9 cellular contexts compared by ENCODE assay signal in the genomic region with DNA sequence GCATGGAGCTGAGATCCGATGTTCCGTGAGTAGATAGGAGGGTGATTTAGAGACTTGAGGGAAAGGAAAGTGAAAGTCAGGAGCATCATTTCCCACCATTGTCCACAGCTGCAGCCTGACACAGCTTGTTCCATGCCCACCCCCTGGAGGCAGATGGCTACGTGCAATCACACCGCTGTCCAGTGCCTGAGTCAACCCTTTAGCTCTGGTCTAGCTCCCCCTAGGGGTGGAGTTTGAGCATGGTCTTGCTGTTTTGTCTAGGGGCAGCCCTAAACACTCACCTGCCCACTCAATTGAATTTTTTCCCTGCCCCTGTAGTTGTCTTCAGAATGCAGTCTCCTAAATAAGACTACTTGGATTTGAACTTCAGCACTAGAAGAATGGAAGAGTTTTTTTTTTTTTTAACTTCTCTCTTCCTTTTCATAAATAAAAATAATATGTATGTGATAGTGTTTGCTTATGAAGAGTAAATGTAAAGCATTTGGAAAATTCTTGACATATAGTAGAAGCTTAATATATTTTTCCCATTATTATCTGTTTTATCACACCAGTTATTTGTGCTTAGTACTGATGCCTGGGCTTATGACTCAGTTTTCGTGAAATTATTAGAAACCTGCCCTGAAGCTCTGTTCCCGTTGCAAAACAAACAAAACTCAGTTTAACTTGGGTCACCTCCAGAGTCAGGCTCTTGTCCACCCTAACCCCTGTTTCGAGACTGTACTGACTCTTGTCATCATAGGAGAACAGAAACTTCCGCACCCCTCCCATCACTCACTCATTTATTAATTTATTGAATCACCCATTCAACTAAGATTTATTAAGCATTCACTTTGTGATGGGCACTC.
DNase-seq lines count a peak whose midpoint lies in the region; ATAC-seq, FAIRE-seq and TF ChIP-seq lines count a peak whose summit lies in the region.
"Had no signal": no experiment of that assay in that cellular context is flagged by ENCODE, and none has a peak within 500 bp of the region (broad histone marks: within the 10 kb centered on the region; RNA-seq: fewer than 3 reads in every experiment).

No MANE protein-coding gene starts in this region.

- TF ChIP-seq RAD21 in Ishikawa (IDR thresholded peaks at IDR 0.05; ENCODE audit: low read depth): peak; percentile 28
- TF ChIP-seq RAD21 in HepG2 (CRISPR knock-in tag; IDR thresholded peaks at IDR 0.05): 0 out of 2 replicates have a peak, but pooled peaks have one; percentile 26

- H3K9ac ChIP-seq in HepG2 (ENCODE audit: insufficient read depth, low read depth, low read length): no peak overlapping the region

- peak; percentile 37 for FAIRE-seq in HepG2 (lab: Jason Lieb, UNC)
- FAIRE-seq: A204.1 had no signal

- intact Hi-C loops in PC-9 (cut with micrococcal nuclease; ENCODE audit: unreplicated experiment): no loop called here
- intact Hi-C loops in HepG2 (cut with micrococcal nuclease; ENCODE audit: unreplicated experiment): loop anchor here (10.0 kb wide), 1 partner anchor 609 kb away; no protein-coding TSS in a partner anchor

- H3K36me3 ChIP-seq in PC-9 (ENCODE audit: low read depth) (no peaks in the 10 kb centered on the region), HepG2 (replicated peaks in 1 of 2; ENCODE audit: control insufficient read depth in 1 of 2, insufficient read depth in 2 of 2, low read length in 2 of 2) (no peaks in the 10 kb centered on the region), tibial nerve (no peaks in the 10 kb centered on the region)

- no peaks in the 10 kb centered on the region for H3K9me2 ChIP-seq in PC-9 (ENCODE audit: insufficient read depth)

- no peak overlapping the region for H3K4me3 Mint-ChIP-seq in chondrocyte (ENCODE audit: unreplicated experiment)

- TF ChIP-seq POLR2A in HepG2 (IDR thresholded peaks at IDR 0.05; ENCODE audit: insufficient read depth in 1 of 2, low read depth in 2 of 2, low read length in 2 of 2) (no peak), tibial nerve (IDR thresholded peaks at IDR 0.05) (no peak)

- no peak overlapping the region for H3K27ac Mint-ChIP-seq in chondrocyte (ENCODE audit: unreplicated experiment)

- TF ChIP-seq CTCF in PC-9 (conservative IDR thresholded peaks at IDR 0.05) (peak; percentile 74), chondrocyte (IDR thresholded peaks at IDR 0.05) (peak; percentile 84), HepG2 (CRISPR knock-in tag; IDR thresholded peaks at IDR 0.05) (peak; percentile 61), tibial nerve (IDR thresholded peaks at IDR 0.05) (peak; percentile 64 to 79 (median 74))

- peaks cover 53% of the 10 kb centered on the region for H3K4me1 Mint-ChIP-seq in chondrocyte (ENCODE audit: low read depth)

- H3K79me2 ChIP-seq in PC-9 (ENCODE audit: low read depth): no peaks in the 10 kb centered on the region
- no peaks in the 10 kb centered on the region for H3K79me2 ChIP-seq in HepG2 (ENCODE audit: insufficient read depth, low read length)

- no peaks in the 10 kb centered on the region for H3K36me3 Mint-ChIP-seq in chondrocyte (ENCODE audit: low read depth)

- peaks cover 3% of the 10 kb centered on the region for H3K27me3 Mint-ChIP-seq in chondrocyte (ENCODE audit: low read depth)

- no peak overlapping the region for H2AFZ ChIP-seq in PC-9
- no peak overlapping the region for H2AFZ ChIP-seq in HepG2 (ENCODE audit: low read length)

- peak; percentile 77 for DNase-seq in DMS53 (lab: John Stamatoyannopoulos, UW)
- no peak for DNase-seq in DMS53 treated with DMSO at 0.1 percent for 48 hours (lab: John Stamatoyannopoulos, UW; ENCODE audit: unreplicated experiment)
- DNase-seq in PC-9: peak in 1 of 2 experiments; percentile 18
- no peak for DNase-seq in chondrocyte (ENCODE audit: low spot score)
- peak; percentile 55 for DNase-seq in HepG2 (ENCODE audit: low spot score)
- peak; percentile 67 to 77 for DNase-seq in tibial nerve (ENCODE audit: low spot score in 2 of 2)

- POLR2A ChIA-PET in PC-9 (lab: Charles Lee; ENCODE audit: unreplicated experiment) (no interaction called here), HepG2 (lab: Yijun Ruan, JAX) (no interaction called here)

- WGBS in HepG2 (ENCODE audit: low lambda C conversion rate): 31% methylated on average over 8 of the region's 8 CpGs
- 46 to 59% methylated on average over 8 of the region's 8 CpGs for WGBS in tibial nerve, 2 donors

- H3K4me2 ChIP-seq in PC-9 (no peak overlapping the region), HepG2 (ENCODE audit: low read depth, low read length) (no peak overlapping the region)

- CTCF ChIA-PET in PC-9 (lab: Charles Lee): interaction anchor here (0.6 to 0.7 kb wide), 3 partner anchors 11 to 973 kb away, joined by 3 to 4 read pairs (median 4); no protein-coding TSS in a partner anchor
- CTCF ChIA-PET in HepG2 (lab: Yijun Ruan, JAX; ENCODE audit: low intra/inter-chr PET ratio, low total read pairs): no interaction called here

- no peak overlapping the region for H3K27ac ChIP-seq in PC-9
- no peak overlapping the region for H3K27ac ChIP-seq in HepG2 (ENCODE audit: extremely low read length, insufficient read depth, low read length)
- no peak overlapping the region for H3K27ac ChIP-seq in tibial nerve

- BruUV-seq in PC-9 (replicated peaks; lab: Mats Ljungman, UMichigan) (no TSS peak), HepG2 (replicated peaks; lab: Mats Ljungman, UMichigan) (no TSS peak)

- in situ Hi-C loops in HepG2 (cut with HindIII; ENCODE audit: extremely low pct_ligation_motif_present, low pct_unique_long_range_greater_than_20kb): loop anchor here (10.0 kb wide), 1 partner anchor 759 kb away; no protein-coding TSS in a partner anchor

- H3K4me3 ChIP-seq in PC-9: no peak overlapping the region
- no peak overlapping the region for H3K4me3 ChIP-seq in HepG2 (replicated peaks in 1 of 3; ENCODE audit: insufficient read depth in 1 of 3, low read depth in 2 of 3, low read length in 3 of 3)
- no peak overlapping the region for H3K4me3 ChIP-seq in tibial nerve

- ATAC-seq in GM21515 (IDR thresholded peaks at IDR 0.05; ENCODE audit: unreplicated experiment) (peak; percentile 63), HepG2 (peak; percentile 94)

- H4K20me1 ChIP-seq in PC-9 (ENCODE audit: insufficient read depth) (no peaks in the 10 kb centered on the region; the same call in 1 of the 2 replicates), HepG2 (ENCODE audit: insufficient read depth, low read length) (no peaks in the 10 kb centered on the region)

- H3K9me3 ChIP-seq in PC-9 (ENCODE audit: insufficient read depth, low read depth): no peaks in the 10 kb centered on the region
- H3K9me3 ChIP-seq in HepG2 (ENCODE audit: low read length): peaks cover 85% of the 10 kb centered on the region
- no peaks in the 10 kb centered on the region for H3K9me3 ChIP-seq in tibial nerve

- H3K9me3 Mint-ChIP-seq in chondrocyte (ENCODE audit: low read depth): no peaks in the 10 kb centered on the region

- H3K4me1 ChIP-seq in PC-9 (replicated peaks; ENCODE audit: insufficient read depth) (no peaks in the 10 kb centered on the region), HepG2 (ENCODE audit: insufficient read depth, low read length) (peaks cover 10% of the 10 kb centered on the region; the same call in 1 of the 2 replicates), tibial nerve (peaks cover 0 to 21% (median 0%) of the 10 kb centered on the region in 4 donors)

- TF ChIP-seq EP300 in Ishikawa (IDR thresholded peaks at IDR 0.05; ENCODE audit: borderline replicate concordance) (no peak), HepG2 (IDR thresholded peaks at IDR 0.05; ENCODE audit: low read depth in 2 of 2, low read length in 2 of 2) (no peak), HepG2 (CRISPR knock-in tag; IDR thresholded peaks at IDR 0.05; ENCODE audit: borderline replicate concordance) (no peak), tibial nerve (IDR thresholded peaks at IDR 0.05) (no peak)

- H3F3A ChIP-seq in PC-9 (ENCODE audit: insufficient read depth, low read depth): no peaks in the 10 kb centered on the region

- no peaks in the 10 kb centered on the region for H3K27me3 ChIP-seq in PC-9 (ENCODE audit: insufficient read depth, low read depth)
- no peaks in the 10 kb centered on the region for H3K27me3 ChIP-seq in HepG2 (ENCODE audit: control insufficient read depth in 1 of 2, insufficient read depth in 2 of 2, low read length in 2 of 2)
- H3K27me3 ChIP-seq in tibial nerve: no peaks in the 10 kb centered on the region

TF ChIP-seq in Ishikawa, 13 proteins besides CTCF, POLR2A, EP300 and RAD21:
- TF ChIP-seq, protein P1, sequence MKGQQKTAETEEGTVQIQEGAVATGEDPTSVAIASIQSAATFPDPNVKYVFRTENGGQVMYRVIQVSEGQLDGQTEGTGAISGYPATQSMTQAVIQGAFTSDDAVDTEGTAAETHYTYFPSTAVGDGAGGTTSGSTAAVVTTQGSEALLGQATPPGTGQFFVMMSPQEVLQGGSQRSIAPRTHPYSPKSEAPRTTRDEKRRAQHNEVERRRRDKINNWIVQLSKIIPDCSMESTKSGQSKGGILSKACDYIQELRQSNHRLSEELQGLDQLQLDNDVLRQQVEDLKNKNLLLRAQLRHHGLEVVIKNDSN (IDR thresholded peaks at IDR 0.05): no peak

TF ChIP-seq in HepG2, 621 proteins besides CTCF, POLR2A, EP300 and RAD21 (continues in another document):
- TF ChIP-seq ZNF589 (CRISPR knock-in tag; conservative IDR thresholded peaks at IDR 0.05): no peak
- TF ChIP-seq EHMT2 (IDR thresholded peaks at IDR 0.05; ENCODE audit: borderline replicate concordance, low read depth, low read length): peak; percentile 34; the same call in 1 of the 2 replicates
- TF ChIP-seq ZNF878 (CRISPR knock-in tag; IDR thresholded peaks at IDR 0.05): no peak
- TF ChIP-seq KLF11 (CRISPR knock-in tag; IDR thresholded peaks at IDR 0.05): no peak
- no peak for TF ChIP-seq FOXP1 (IDR thresholded peaks at IDR 0.05)
- no peak for TF ChIP-seq FOXP1 (CRISPR knock-in tag; IDR thresholded peaks at IDR 0.05)
- TF ChIP-seq ZNF12 (CRISPR knock-in tag; IDR thresholded peaks at IDR 0.05): no peak
- TF ChIP-seq ZEB1 (IDR thresholded peaks at IDR 0.05; ENCODE audit: insufficient replicate concordance, low read depth): no peak
- peak; percentile 82 for TF ChIP-seq XRCC5 (optimal IDR thresholded peaks at IDR 0.05; ENCODE audit: low read length)
- 0 out of 3 replicates have a peak, but pooled peaks have one; percentile 15 for TF ChIP-seq MXI1 (IDR thresholded peaks at IDR 0.05; ENCODE audit: borderline replicate concordance, low read depth, low read length)
- no peak for TF ChIP-seq XBP1 (CRISPR knock-in tag; IDR thresholded peaks at IDR 0.05)

Comparison
In these comparisons a context has a peak if more than half of its experiments do, and no peak if none do; other contexts are left out.
1. DNase-seq: peak in DMS53 (single experiment), HepG2 (single experiment) and tibial nerve (2 of 2); none in DMS53 treated with DMSO at 0.1 percent for 48 hours (single experiment) and chondrocyte (single experiment).
2. Peak in every context shown above with its lines, with median percentiles within 50 percentile points of each other: CTCF ChIP-seq.